Comparison of ENCODE assay signal across 19 cellular contexts in genomic region chr12:65525501-65526141, GRCh38.
DNase-seq lines count a peak whose midpoint lies in the region; TF ChIP-seq lines count a peak whose summit lies in the region.
"Had no signal": no experiment of that assay in that cellular context is flagged by ENCODE, and none has a peak within 500 bp of the region (broad histone marks: within the 10 kb centered on the region; RNA-seq: fewer than 3 reads in every experiment).

No MANE protein-coding gene starts in this region.

- no peaks in the 10 kb centered on the region for H3K36me3 ChIP-seq in prostate gland

- WGBS in prostate gland, result 88% methylated on average over 3 of the region's 3 CpGs

- intact Hi-C loops in prostate gland (cut with DNase I), result no loop called here

- H3K4me1 ChIP-seq in prostate gland (replicated peaks), result no peaks in the 10 kb centered on the region

- no peak overlapping the region for H3K4me3 ChIP-seq in epithelial cell of esophagus (ENCODE audit: low read length)
- no peak overlapping the region for H3K4me3 ChIP-seq in prostate gland
- H3K4me3 ChIP-seq: GM23338, PC-9 had no signal

- H3K9me3 ChIP-seq in prostate gland, result no peaks in the 10 kb centered on the region

- TF ChIP-seq CTCF in epithelial cell of esophagus (IDR thresholded peaks at IDR 0.05; ENCODE audit: insufficient read depth, low read depth, low read length, missing control alignments) (no peak), prostate gland (IDR thresholded peaks at IDR 0.05) (no peak)

- TF ChIP-seq POLR2A in prostate gland (IDR thresholded peaks at IDR 0.05), result no peak

- H3K27ac ChIP-seq in prostate gland, result no peak overlapping the region
- H3K27ac ChIP-seq: PC-9 had no signal

- no peaks in the 10 kb centered on the region for H3K27me3 ChIP-seq in prostate gland (replicated peaks; ENCODE audit: insufficient read depth)

- DNase-seq in ELF-1 (ENCODE audit: low read depth, low spot score) (peak; percentile 33), M059J (ENCODE audit: low read depth) (peak; percentile 95), epithelial cell of esophagus (ENCODE audit: low read depth) (peak; percentile 70), non-pigmented ciliary epithelial cell (ENCODE audit: low read depth) (peak; percentile 59), NCI-H146 (lab: John Stamatoyannopoulos, UW) (no peak), retina (no peak), NCI-H128 (lab: John Stamatoyannopoulos, UW; ENCODE audit: unreplicated experiment) (no peak), prostate gland (ENCODE audit: low spot score) (no peak)
- DNase-seq: activated CD4-positive, CD25-positive, alpha-beta regulatory T cell; cerebellar nuclear complex; COR-L47; naive thymus-derived CD8-positive, alpha-beta T cell; NCI-H1092; NCI-H524 treated with DMSO at 0.1 percent for 48 hours; PC-9; right cardiac atrium; stimulated activated CD8-positive, alpha-beta memory T cell treated with anti-CD3 and anti-CD28 coated beads, Interleukin-4, amount 100 ng/mL, for 48 hours; T-cell had no signal

Comparison
In these comparisons a context has a peak if more than half of its experiments do, and no peak if none do; other contexts are left out.
1. DNase-seq: peak in ELF-1 (single experiment), M059J (single experiment), epithelial cell of esophagus (single experiment) and non-pigmented ciliary epithelial cell (single experiment); none in NCI-H146 (single experiment), retina (single experiment), NCI-H128 (single experiment) and prostate gland (single experiment).